9 cellular contexts compared by ENCODE assay signal in genomic region chr10:22427890-22428571, GRCh38.
DNase-seq lines count a peak whose midpoint lies in the region; ATAC-seq and TF ChIP-seq lines count a peak whose summit lies in the region.
"Had no signal": no experiment of that assay in that cellular context is flagged by ENCODE, and none has a peak within 500 bp of the region (broad histone marks: within the 10 kb centered on the region; RNA-seq: fewer than 3 reads in every experiment).

No MANE protein-coding gene starts in this region.

- no peaks in the 10 kb centered on the region for H3K36me3 ChIP-seq in ectodermal cell (ENCODE audit: control insufficient read depth, insufficient read depth, low read length)

- H3K27me3 Mint-ChIP-seq in activated naive CD8-positive, alpha-beta T cell treated with anti-CD3 and anti-CD28 coated beads for 36 hours, result peaks cover 34% of the 10 kb centered on the region

- peak; percentile 77 for DNase-seq in H4 (ENCODE audit: low spot score)
- peak; percentile 97 for DNase-seq in NCI-H446 treated with DMSO at 0.1 percent for 48 hours (lab: John Stamatoyannopoulos, UW)
- DNase-seq in sciatic nerve (ENCODE audit: low spot score), result no peak
- no peak for DNase-seq in erythroblast (lab: John Stamatoyannopoulos, UW)
- no peak for DNase-seq in head of caudate nucleus
- DNase-seq in activated naive CD8-positive, alpha-beta T cell treated with anti-CD3 and anti-CD28 coated beads for 36 hours, result no peak
- DNase-seq in AML-193 (lab: John Stamatoyannopoulos, UW), result no peak

- no peak overlapping the region for H3K4me3 ChIP-seq in ectodermal cell (ENCODE audit: insufficient read depth, low read depth, low read length)
- H3K4me3 ChIP-seq: skin epidermis had no signal

- H3K36me3 Mint-ChIP-seq in activated naive CD8-positive, alpha-beta T cell treated with anti-CD3 and anti-CD28 coated beads for 36 hours, result no peaks in the 10 kb centered on the region

- H3K4me1 ChIP-seq in ectodermal cell (ENCODE audit: control insufficient read depth, insufficient read depth, low read length), result peaks cover 18% of the 10 kb centered on the region

- no peak overlapping the region for H3K27ac Mint-ChIP-seq in activated naive CD8-positive, alpha-beta T cell treated with anti-CD3 and anti-CD28 coated beads for 36 hours

- 30 to 32% methylated on average over 6 of the region's 6 CpGs for WGBS in ectodermal cell, 2 experiments

- intact Hi-C loops in sciatic nerve (cut with DNase I) (no loop called here), head of caudate nucleus (cut with DNase I) (no loop called here)

- no peaks in the 10 kb centered on the region for H3K27me3 ChIP-seq in ectodermal cell (ENCODE audit: control insufficient read depth, insufficient read depth, low read length, poor library complexity, severe bottlenecking)

- ATAC-seq in sciatic nerve, result peak; percentile 72

- H3K4me1 Mint-ChIP-seq in activated naive CD8-positive, alpha-beta T cell treated with anti-CD3 and anti-CD28 coated beads for 36 hours, result peaks cover 9% of the 10 kb centered on the region

- no peaks in the 10 kb centered on the region for H3K9me3 Mint-ChIP-seq in activated naive CD8-positive, alpha-beta T cell treated with anti-CD3 and anti-CD28 coated beads for 36 hours

- no peak for TF ChIP-seq POLR2A in erythroblast (IDR thresholded peaks at IDR 0.05; ENCODE audit: low read length)

- H3K27ac ChIP-seq in ectodermal cell (ENCODE audit: insufficient read depth, low read depth, low read length, poor library complexity, severe bottlenecking), result peak overlapping the region; percentile 9
- H3K27ac ChIP-seq: skin epidermis had no signal

- no peak overlapping the region for H3K4me3 Mint-ChIP-seq in activated naive CD8-positive, alpha-beta T cell treated with anti-CD3 and anti-CD28 coated beads for 36 hours

- H3K9me3 ChIP-seq in ectodermal cell (ENCODE audit: control insufficient read depth, low read length), result no peaks in the 10 kb centered on the region

Comparison
In these comparisons a context has a peak if more than half of its experiments do, and no peak if none do; other contexts are left out.
1. DNase-seq: peak in H4 (single experiment) and NCI-H446 treated with DMSO at 0.1 percent for 48 hours (single experiment); none in sciatic nerve (single experiment), erythroblast (0 of 2), head of caudate nucleus (0 of 42), activated naive CD8-positive, alpha-beta T cell treated with anti-CD3 and anti-CD28 coated beads for 36 hours (single experiment) and AML-193 (0 of 2).